ENCODE assay signal across 8 cellular contexts in the genomic region with DNA sequence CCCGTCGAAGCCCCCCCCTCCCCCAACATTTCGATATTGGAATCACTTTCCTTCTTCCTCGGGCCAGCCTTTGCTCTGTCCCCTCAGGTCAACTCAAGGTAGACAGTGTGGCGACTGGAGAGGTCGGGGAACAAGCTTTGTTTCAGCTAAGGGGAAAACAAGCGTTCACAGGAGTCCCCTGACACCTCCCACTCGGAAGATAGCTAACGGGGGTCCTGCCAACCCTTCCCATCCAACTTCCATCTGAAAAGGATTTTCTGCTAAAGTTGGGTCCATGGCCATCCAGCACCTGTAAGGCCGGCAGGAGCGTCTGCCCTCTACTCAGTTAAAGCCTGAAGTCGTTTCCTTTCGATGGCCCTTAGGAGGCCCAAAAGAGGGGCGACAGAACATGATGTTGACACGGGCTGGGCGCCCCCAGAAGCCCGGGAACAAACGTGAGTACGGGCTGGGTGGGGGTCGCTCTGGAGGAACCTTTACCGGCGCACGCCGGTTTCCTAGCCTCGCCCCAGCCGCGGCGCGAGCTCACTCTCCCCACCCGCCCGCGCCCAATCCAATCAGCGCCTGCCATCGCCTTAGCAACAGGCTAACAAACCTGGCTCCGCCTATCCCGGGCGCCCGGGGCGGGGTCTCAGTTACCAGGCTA. TPM values are rescaled to one million over a fixed set of nuclear protein-coding genes. Genes with fewer than 3 reads are reported as not detected.
DNase-seq lines count a peak whose midpoint lies in the region; ATAC-seq, FAIRE-seq and TF ChIP-seq lines count a peak whose summit lies in the region.

No MANE protein-coding gene starts in this region.

- H3K36me3 ChIP-seq in endodermal cell (ENCODE audit: control insufficient read depth, insufficient read depth, low read length), result peaks cover 33% of the 10 kb centered on the region

- DNase-seq in COR-L47 (lab: John Stamatoyannopoulos, UW), result peak; percentile 97
- peak; percentile 83 for DNase-seq in HTR-8/SVneo (ENCODE audit: insufficient read length, low spot score)
- DNase-seq in NOMO-1 treated with DMSO at 0.1 percent for 48 hours (lab: John Stamatoyannopoulos, UW; ENCODE audit: unreplicated experiment), result peak; percentile 94
- DNase-seq in activated CD8-positive, alpha-beta memory T cell treated with anti-CD3 and anti-CD28 coated beads, Interleukin-2, amount 50 U/mL, for 24 hours (ENCODE audit: extremely low read depth), result peak; percentile 95
- DNase-seq in endodermal cell, result peak; percentile 99
- peak; percentile 95 to 98 for DNase-seq in mesothelial cell of epicardium (ENCODE audit: low spot score in 2 of 2, unreplicated experiment in 2 of 2)
- DNase-seq in stimulated activated CD8-positive, alpha-beta memory T cell treated with anti-CD3 and anti-CD28 coated beads, Interleukin-15, amount 100 ng/mL, for 24 hours (ENCODE audit: low read depth), result peak; percentile 92

- H3K27me3 Mint-ChIP-seq in endodermal cell (ENCODE audit: insufficient read depth), result no peaks in the 10 kb centered on the region
- no peaks in the 10 kb centered on the region for H3K27me3 Mint-ChIP-seq in mesothelial cell of epicardium (ENCODE audit: low read depth)

- H3K4me3 Mint-ChIP-seq in endodermal cell (peak overlapping the region; percentile 82), mesothelial cell of epicardium (peak overlapping the region; percentile 97)

- H3K9me3 ChIP-seq in endodermal cell (ENCODE audit: control insufficient read depth, low read length), result no peaks in the 10 kb centered on the region

- H3K36me3 Mint-ChIP-seq in endodermal cell (ENCODE audit: low read depth), result peaks cover 14% of the 10 kb centered on the region
- H3K36me3 Mint-ChIP-seq in mesothelial cell of epicardium, result peaks cover 8% of the 10 kb centered on the region

- no peaks in the 10 kb centered on the region for H3K27me3 ChIP-seq in endodermal cell (ENCODE audit: control insufficient read depth, insufficient read depth, low read length, poor library complexity, severe bottlenecking)

- H3K9ac ChIP-seq in endodermal cell (ENCODE audit: extremely low read depth, low read length, poor library complexity, severe bottlenecking), result peak overlapping the region; percentile 99

- H3K4me3 ChIP-seq in endodermal cell (ENCODE audit: low read length), result peak overlapping the region; percentile 95

- WGBS in endodermal cell (ENCODE audit: insufficient coverage in 1 of 2, insufficient read length in 1 of 2), 2 experiments, result 0% methylated on average over 7 to 39 of the region's 39 CpGs

- no peaks in the 10 kb centered on the region for H3K4me1 ChIP-seq in endodermal cell (ENCODE audit: control insufficient read depth, insufficient read depth, low read length)

- peak overlapping the region; percentile 96 for H3K27ac Mint-ChIP-seq in endodermal cell
- H3K27ac Mint-ChIP-seq in mesothelial cell of epicardium, result peak overlapping the region; percentile 99

- no peak for FAIRE-seq in HTR-8/SVneo (lab: Jason Lieb, UNC)

- peaks cover 15% of the 10 kb centered on the region for H3K4me1 Mint-ChIP-seq in endodermal cell
- peaks cover 31% of the 10 kb centered on the region for H3K4me1 Mint-ChIP-seq in mesothelial cell of epicardium

- TF ChIP-seq CTCF in endodermal cell (conservative IDR thresholded peaks at IDR 0.05), result no peak
- no peak for TF ChIP-seq CTCF in mesothelial cell of epicardium (IDR thresholded peaks at IDR 0.05; ENCODE audit: unreplicated experiment)

- peak overlapping the region; percentile 96 for H3K27ac ChIP-seq in endodermal cell (ENCODE audit: low read depth, low read length)

- H3K9me3 Mint-ChIP-seq in endodermal cell (no peaks in the 10 kb centered on the region), mesothelial cell of epicardium (no peaks in the 10 kb centered on the region)

- ATAC-seq in GM21390 (IDR thresholded peaks at IDR 0.05; ENCODE audit: unreplicated experiment), result peak; percentile 50

RNA-seq across cellular contexts. Expression of gene ARRDC3, which starts 2.5 kb away (rescaled TPM):
- total RNA-seq in endodermal cell, result 10 to 100 TPM; 30.5 to 60.7 TPM
- polyA plus RNA-seq in endodermal cell (2013, experiment 1 of 2), result 55.6 TPM
- polyA plus RNA-seq in endodermal cell (2013, experiment 2 of 2), result 57.6 TPM
- 43.8 to 49.9 TPM (median 45.9 TPM) in 3 replicates for total RNA-seq in mesothelial cell of epicardium

Comparison
In these comparisons a context has a peak if more than half of its experiments do, and no peak if none do; other contexts are left out.
1. Peak in every context shown above with its lines: DNase-seq, ATAC-seq, H3K4me3 ChIP-seq and H3K27ac ChIP-seq.